ENCODE assay signal across 13 cellular contexts in the genomic region with DNA sequence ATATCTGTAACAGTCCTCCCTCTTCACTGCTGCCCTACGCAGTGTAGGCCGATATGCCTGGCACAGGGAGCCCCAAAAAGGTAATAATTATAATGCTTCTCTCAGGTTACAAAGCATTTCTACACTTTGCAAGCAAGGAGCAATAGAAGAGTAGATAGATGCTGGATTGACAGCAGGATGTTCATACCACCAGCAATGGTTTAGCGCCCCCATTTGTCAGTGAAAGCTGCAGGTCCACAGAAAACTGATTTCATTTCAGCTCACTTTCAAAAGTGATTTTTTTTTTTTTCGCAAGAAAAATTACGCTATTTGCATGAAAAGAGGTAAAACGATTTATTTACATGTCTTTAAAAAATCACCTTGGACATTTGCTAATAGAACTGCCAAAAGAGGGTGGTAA. TPM values are rescaled to one million over a fixed set of nuclear protein-coding genes. Genes with fewer than 3 reads are reported as not detected.
DNase-seq lines count a peak whose midpoint lies in the region; ATAC-seq and TF ChIP-seq lines count a peak whose summit lies in the region.
"Had no signal": no experiment of that assay in that cellular context is flagged by ENCODE, and none has a peak within 500 bp of the region (broad histone marks: within the 10 kb centered on the region; RNA-seq: fewer than 3 reads in every experiment).

No MANE protein-coding gene starts in this region.

- no peak overlapping the region for H4K5ac ChIP-seq in H9 (ENCODE audit: insufficient read length, low read depth, low read length)

- H2BK5ac ChIP-seq in H9 (ENCODE audit: insufficient read length, low read length) = no peak overlapping the region

- no peak overlapping the region for H2BK12ac ChIP-seq in H9 (ENCODE audit: insufficient read length, low read depth, low read length)

- no peak overlapping the region for H4K8ac ChIP-seq in H9 (replicated peaks; ENCODE audit: insufficient read length, low read depth, low read length)

- no peak overlapping the region for H3K27ac ChIP-seq in AG04450 (ENCODE audit: low read depth, low read length)
- H3K27ac ChIP-seq in H9 (ENCODE audit: insufficient read length, low read depth, low read length) = no peak overlapping the region
- H3K27ac ChIP-seq: epithelial cell of prostate had no signal

- no peaks in the 10 kb centered on the region for H3K27me3 Mint-ChIP-seq in H9 (ENCODE audit: low read depth)
- no peaks in the 10 kb centered on the region for H3K27me3 Mint-ChIP-seq in activated naive CD8-positive, alpha-beta T cell treated with anti-CD3 and anti-CD28 coated beads for 36 hours

- H4K20me1 ChIP-seq in H9 (ENCODE audit: control insufficient read depth, insufficient read depth, insufficient read length) = no peaks in the 10 kb centered on the region

- H3K4me2 ChIP-seq in H9 (ENCODE audit: insufficient read depth, insufficient read length, low read length) = no peak overlapping the region

- DNase-seq in AG04450 (ENCODE audit: low read depth, low spot score) (no peak), H9 (no peak), globus pallidus (ENCODE audit: low spot score) (peak; percentile 20), NCI-H1105 (lab: John Stamatoyannopoulos, UW) (no peak), cerebellum (ENCODE audit: low spot score) (no peak), AG08395 (ENCODE audit: low spot score) (no peak)
- DNase-seq in activated naive CD8-positive, alpha-beta T cell treated with anti-CD3 and anti-CD28 coated beads for 36 hours = no peak
- DNase-seq: activated gamma-delta T cell treated with Interleukin-2 at 50 U/mL for 16 hours, NCI-H2029 treated with DMSO at 0.1 percent for 48 hours had no signal

- no peaks in the 10 kb centered on the region for H3K23me2 ChIP-seq in H9 (ENCODE audit: insufficient read length, low read depth, low read length, poor library complexity, severe bottlenecking)

- no peak overlapping the region for H4K91ac ChIP-seq in H9 (ENCODE audit: insufficient read length, low read depth, low read length)

- no peak overlapping the region for H3T11ph ChIP-seq in H9 (ENCODE audit: low read length)

- H3K27me3 ChIP-seq in AG04450 (ENCODE audit: control insufficient read depth, insufficient read depth, low read length) (no peaks in the 10 kb centered on the region), H9 (ENCODE audit: insufficient read depth, low read length) (no peaks in the 10 kb centered on the region)

- peaks cover 0 to 5% (median 0%) of the 10 kb centered on the region in 3 experiments; a peak in 3 of 7 replicates for H3K36me3 Mint-ChIP-seq in H9 (ENCODE audit: insufficient read depth in 1 of 3, low read depth in 3 of 3)
- H3K36me3 Mint-ChIP-seq in activated naive CD8-positive, alpha-beta T cell treated with anti-CD3 and anti-CD28 coated beads for 36 hours = peaks cover 4% of the 10 kb centered on the region

- H3K79me1 ChIP-seq in H9 (ENCODE audit: insufficient read depth, low read depth, low read length, poor library complexity, severe bottlenecking) = no peaks in the 10 kb centered on the region

- no peaks in the 10 kb centered on the region for H3K4me1 Mint-ChIP-seq in H9
- H3K4me1 Mint-ChIP-seq in activated naive CD8-positive, alpha-beta T cell treated with anti-CD3 and anti-CD28 coated beads for 36 hours = no peaks in the 10 kb centered on the region

- no peak overlapping the region for H3K27ac Mint-ChIP-seq in H9
- no peak overlapping the region for H3K27ac Mint-ChIP-seq in activated naive CD8-positive, alpha-beta T cell treated with anti-CD3 and anti-CD28 coated beads for 36 hours
- H3K27ac Mint-ChIP-seq: T-helper 2 cell treated with Interferon-gamma antibody and Interleukin-4, amounts not matched to agents 5 μg/mL and 100 μg/mL, for 36 hours had no signal

- POLR2A ChIA-PET in AG04450 (lab: Yijun Ruan, JAX) = no interaction called here

- no peak overlapping the region for H3K9ac ChIP-seq in H9 (ENCODE audit: extremely low read depth, insufficient read length, low read length)

- H3K9me3 ChIP-seq in AG04450 (ENCODE audit: control insufficient read depth, insufficient read depth, low read length) = no peaks in the 10 kb centered on the region
- no peaks in the 10 kb centered on the region for H3K9me3 ChIP-seq in H9 (ENCODE audit: control insufficient read depth, low read depth, low read length)
- H3K9me3 ChIP-seq: mucosa of descending colon had no signal

- H3K18ac ChIP-seq in H9 (ENCODE audit: insufficient read length, low read depth, low read length) = no peak overlapping the region

- H3K79me2 ChIP-seq in H9 (ENCODE audit: insufficient read depth, low read length) = no peaks in the 10 kb centered on the region

- H2AFZ ChIP-seq in H9 (ENCODE audit: low read length) = no peak overlapping the region

- CTCF ChIA-PET in AG04450 (lab: Charles Lee) = interaction anchor here (0.9 to 2.9 kb wide), 4 partner anchors 9 to 110 kb away, joined by 3 to 18 read pairs (median 4); a partner anchor contains a TSS

- H3K4me3 ChIP-seq in AG04450 (ENCODE audit: low read depth, low read length) = no peak overlapping the region
- H3K4me3 ChIP-seq: mucosa of descending colon had no signal

- no peak overlapping the region for H2AK5ac ChIP-seq in H9 (ENCODE audit: insufficient read length, low read length)

- ATAC-seq in SK-N-SH treated with all-trans-retinoic acid at 6 μM for 48 hours = peak; percentile 55
- ATAC-seq: mucosa of descending colon had no signal

- no peak overlapping the region for H2BK15ac ChIP-seq in H9 (ENCODE audit: low read depth, low read length)

- no peak overlapping the region for H3K4me3 Mint-ChIP-seq in H9
- H3K4me3 Mint-ChIP-seq in activated naive CD8-positive, alpha-beta T cell treated with anti-CD3 and anti-CD28 coated beads for 36 hours = no peak overlapping the region
- H3K4me3 Mint-ChIP-seq: T-helper 2 cell treated with Interferon-gamma antibody and Interleukin-4, amounts not matched to agents 5 μg/mL and 100 μg/mL, for 36 hours had no signal

- no peak overlapping the region for H3K4ac ChIP-seq in H9 (ENCODE audit: low read depth, low read length)

- no CpG with 5 or more reads among the region's 6 CpGs for WGBS in H9 (ENCODE audit: extremely low coverage, insufficient read length, low lambda C conversion rate)

- H3K56ac ChIP-seq in H9 (ENCODE audit: insufficient read length, low read depth, low read length) = no peak overlapping the region

- no peaks in the 10 kb centered on the region for H3K4me1 ChIP-seq in H9 (ENCODE audit: insufficient read depth, low read length)

- no peak overlapping the region for H2BK120ac ChIP-seq in H9 (ENCODE audit: low read depth, low read length, poor library complexity, severe bottlenecking)

- peak; percentile 39 for TF ChIP-seq CTCF in AG04450 (IDR thresholded peaks at IDR 0.05; ENCODE audit: low read depth, low read length)
- TF ChIP-seq CTCF in H9 (conservative IDR thresholded peaks at IDR 0.05) = peak; percentile 56

- no peak overlapping the region for H3K23ac ChIP-seq in H9 (ENCODE audit: insufficient read length, low read depth, low read length)

- H3K9me3 Mint-ChIP-seq in H9 = no peaks in the 10 kb centered on the region
- no peaks in the 10 kb centered on the region for H3K9me3 Mint-ChIP-seq in activated naive CD8-positive, alpha-beta T cell treated with anti-CD3 and anti-CD28 coated beads for 36 hours
- H3K9me3 Mint-ChIP-seq: T-helper 2 cell treated with Interferon-gamma antibody and Interleukin-4, amounts not matched to agents 5 μg/mL and 100 μg/mL, for 36 hours had no signal

- no peak overlapping the region for H2BK20ac ChIP-seq in H9 (ENCODE audit: low read depth, low read length, poor library complexity, severe bottlenecking)

- H3K14ac ChIP-seq in H9 (ENCODE audit: insufficient read depth, low read length) = no peak overlapping the region

TF ChIP-seq in SK-N-SH treated with all-trans-retinoic acid at 6 μM for 48 hours, 23 proteins besides CTCF, POLR2A, EP300 and RAD21 (continues in another document):
- TF ChIP-seq CSDC2 (CRISPR knock-in tag; IDR thresholded peaks at IDR 0.05) (no peak), BACH2 (CRISPR knock-in tag; IDR thresholded peaks at IDR 0.05; ENCODE audit: borderline replicate concordance) (no peak), ZFP30 (CRISPR knock-in tag; IDR thresholded peaks at IDR 0.05) (no peak), TCF4 (CRISPR knock-in tag; IDR thresholded peaks at IDR 0.05; ENCODE audit: borderline replicate concordance) (no peak), GLIS3 (CRISPR knock-in tag; IDR thresholded peaks at IDR 0.05) (no peak), OSR1 (CRISPR knock-in tag; IDR thresholded peaks at IDR 0.05) (no peak), TOX (CRISPR knock-in tag; IDR thresholded peaks at IDR 0.05; ENCODE audit: borderline replicate concordance) (no peak)
- TF ChIP-seq, protein P1, sequence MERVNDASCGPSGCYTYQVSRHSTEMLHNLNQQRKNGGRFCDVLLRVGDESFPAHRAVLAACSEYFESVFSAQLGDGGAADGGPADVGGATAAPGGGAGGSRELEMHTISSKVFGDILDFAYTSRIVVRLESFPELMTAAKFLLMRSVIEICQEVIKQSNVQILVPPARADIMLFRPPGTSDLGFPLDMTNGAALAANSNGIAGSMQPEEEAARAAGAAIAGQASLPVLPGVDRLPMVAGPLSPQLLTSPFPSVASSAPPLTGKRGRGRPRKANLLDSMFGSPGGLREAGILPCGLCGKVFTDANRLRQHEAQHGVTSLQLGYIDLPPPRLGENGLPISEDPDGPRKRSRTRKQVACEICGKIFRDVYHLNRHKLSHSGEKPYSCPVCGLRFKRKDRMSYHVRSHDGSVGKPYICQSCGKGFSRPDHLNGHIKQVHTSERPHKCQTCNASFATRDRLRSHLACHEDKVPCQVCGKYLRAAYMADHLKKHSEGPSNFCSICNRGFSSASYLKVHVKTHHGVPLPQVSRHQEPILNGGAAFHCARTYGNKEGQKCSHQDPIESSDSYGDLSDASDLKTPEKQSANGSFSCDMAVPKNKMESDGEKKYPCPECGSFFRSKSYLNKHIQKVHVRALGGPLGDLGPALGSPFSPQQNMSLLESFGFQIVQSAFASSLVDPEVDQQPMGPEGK (CRISPR knock-in tag; IDR thresholded peaks at IDR 0.05; ENCODE audit: borderline replicate concordance) = no peak
- TF ChIP-seq, protein P2, sequence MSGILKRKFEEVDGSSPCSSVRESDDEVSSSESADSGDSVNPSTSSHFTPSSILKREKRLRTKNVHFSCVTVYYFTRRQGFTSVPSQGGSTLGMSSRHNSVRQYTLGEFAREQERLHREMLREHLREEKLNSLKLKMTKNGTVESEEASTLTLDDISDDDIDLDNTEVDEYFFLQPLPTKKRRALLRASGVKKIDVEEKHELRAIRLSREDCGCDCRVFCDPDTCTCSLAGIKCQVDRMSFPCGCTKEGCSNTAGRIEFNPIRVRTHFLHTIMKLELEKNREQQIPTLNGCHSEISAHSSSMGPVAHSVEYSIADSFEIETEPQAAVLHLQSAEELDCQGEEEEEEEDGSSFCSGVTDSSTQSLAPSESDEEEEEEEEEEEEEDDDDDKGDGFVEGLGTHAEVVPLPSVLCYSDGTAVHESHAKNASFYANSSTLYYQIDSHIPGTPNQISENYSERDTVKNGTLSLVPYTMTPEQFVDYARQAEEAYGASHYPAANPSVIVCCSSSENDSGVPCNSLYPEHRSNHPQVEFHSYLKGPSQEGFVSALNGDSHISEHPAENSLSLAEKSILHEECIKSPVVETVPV (CRISPR knock-in tag; IDR thresholded peaks at IDR 0.05) = no peak

RNA-seq across cellular contexts. Expression of a gene that starts 34.5 kb away (rescaled TPM):
- polyA plus RNA-seq in AG04450 (2011; rRNA removed) = 22.6 and 37.3 TPM in 2 replicates
- 4.5 and 8.4 TPM in 2 replicates for polyA minus RNA-seq in AG04450 (2011; rRNA and poly(A)+ RNA removed)
- 32.1 and 32.8 TPM in 2 replicates for total RNA-seq in H9 (2021)
- 10 to 100 TPM; 27.3 to 27.5 TPM for total RNA-seq in activated naive CD8-positive, alpha-beta T cell treated with anti-CD3 and anti-CD28 coated beads for 36 hours
- total RNA-seq in cerebellum = 20.4 TPM
